In genomic region chr2:212712991-212713390, GRCh38 we compare ENCODE assay signal across 15 cellular contexts.
"Had no signal": no experiment of that assay in that cellular context is flagged by ENCODE, and none has a peak within 500 bp of the region (broad histone marks: within the 10 kb centered on the region; RNA-seq: fewer than 3 reads in every experiment).

No MANE protein-coding gene starts in this region.

- H3K9me3 Mint-ChIP-seq: activated naive CD8-positive, alpha-beta T cell treated with anti-CD3 and anti-CD28 coated beads for 36 hours had no signal

- H3K27me3 ChIP-seq: hepatocyte had no signal

- H3K79me2 ChIP-seq: hepatocyte, parathyroid adenoma had no signal

- H3K36me3 Mint-ChIP-seq: activated CD8-positive, alpha-beta memory T cell treated with anti-CD3 and anti-CD28 coated beads, Interleukin-2, amount 10 ng/mL, durations not matched to agents 7 days and 5 days; activated naive CD8-positive, alpha-beta T cell treated with anti-CD3 and anti-CD28 coated beads for 36 hours; mesothelial cell of epicardium had no signal

- H2AFZ ChIP-seq: hepatocyte, parathyroid adenoma had no signal

- DNase-seq: activated CD4-positive, alpha-beta T cell treated with anti-CD3 and anti-CD28 coated beads, Interleukin-2, amount 50 U/mL, for 48 hours; activated CD4-positive, CD25-positive, alpha-beta regulatory T cell treated with anti-CD3 and anti-CD28 coated beads, Interleukin-2, amount 50 U/mL, for 72 hours; activated CD8-positive, alpha-beta memory T cell treated with anti-CD3 and anti-CD28 coated beads, Interleukin-2, amount 10 ng/mL, durations not matched to agents 7 days and 5 days; activated gamma-delta T cell; activated naive CD8-positive, alpha-beta T cell treated with anti-CD3 and anti-CD28 coated beads for 36 hours; activated T-cell treated with anti-CD3 and anti-CD28 coated beads, Interleukin-2, amount 50 U/mL, for 48 hours; aorta; cortex of kidney; effector CD8-positive, alpha-beta T cell; kidney glomerular epithelial cell; stimulated activated CD4-positive, alpha-beta T cell treated with anti-CD3 and anti-CD28 coated beads, Interleukin-4, amount 100 ng/mL, for 4 hours; stimulated activated naive CD8-positive, alpha-beta T cell treated with anti-CD3 and anti-CD28 coated beads, Interleukin-15, amount 100 ng/mL, for 72 hours had no signal

- H3K27ac Mint-ChIP-seq: activated CD8-positive, alpha-beta memory T cell treated with anti-CD3 and anti-CD28 coated beads, Interleukin-2, amount 10 ng/mL, durations not matched to agents 7 days and 5 days; activated naive CD8-positive, alpha-beta T cell treated with anti-CD3 and anti-CD28 coated beads for 36 hours; mesothelial cell of epicardium; stimulated activated naive CD8-positive, alpha-beta T cell treated with anti-CD3 and anti-CD28 coated beads, Interleukin-15, amount 100 ng/mL, for 72 hours had no signal

- H3K4me3 ChIP-seq: hepatocyte had no signal

- H3K4me1 ChIP-seq: parathyroid adenoma had no signal

- ATAC-seq: activated CD8-positive, alpha-beta memory T cell treated with anti-CD3 and anti-CD28 coated beads, Interleukin-2, amount 10 ng/mL, durations not matched to agents 7 days and 5 days; stimulated activated naive CD8-positive, alpha-beta T cell treated with anti-CD3 and anti-CD28 coated beads, Interleukin-15, amount 100 ng/mL, for 72 hours had no signal

- H3K4me2 ChIP-seq: hepatocyte had no signal

- H3K27ac ChIP-seq: hepatocyte, parathyroid adenoma had no signal

- H3K4me1 Mint-ChIP-seq: activated CD8-positive, alpha-beta memory T cell treated with anti-CD3 and anti-CD28 coated beads, Interleukin-2, amount 10 ng/mL, durations not matched to agents 7 days and 5 days; activated naive CD8-positive, alpha-beta T cell treated with anti-CD3 and anti-CD28 coated beads for 36 hours; stimulated activated naive CD8-positive, alpha-beta T cell treated with anti-CD3 and anti-CD28 coated beads, Interleukin-15, amount 100 ng/mL, for 72 hours had no signal

- H3K4me3 Mint-ChIP-seq: activated CD8-positive, alpha-beta memory T cell treated with anti-CD3 and anti-CD28 coated beads, Interleukin-2, amount 10 ng/mL, durations not matched to agents 7 days and 5 days; activated naive CD8-positive, alpha-beta T cell treated with anti-CD3 and anti-CD28 coated beads for 36 hours; mesothelial cell of epicardium; stimulated activated naive CD8-positive, alpha-beta T cell treated with anti-CD3 and anti-CD28 coated beads, Interleukin-15, amount 100 ng/mL, for 72 hours had no signal

- H3K9ac ChIP-seq: parathyroid adenoma had no signal

- H3K27me3 Mint-ChIP-seq: activated CD8-positive, alpha-beta memory T cell treated with anti-CD3 and anti-CD28 coated beads, Interleukin-2, amount 10 ng/mL, durations not matched to agents 7 days and 5 days; activated naive CD8-positive, alpha-beta T cell treated with anti-CD3 and anti-CD28 coated beads for 36 hours had no signal
